ENCODE assay signal across 15 cellular contexts in genomic region chr17:50850640-50851039, GRCh38. TPM values are rescaled to one million over a fixed set of nuclear protein-coding genes. Genes with fewer than 3 reads are reported as not detected.
"Had no signal": no experiment of that assay in that cellular context is flagged by ENCODE, and none has a peak within 500 bp of the region (broad histone marks: within the 10 kb centered on the region; RNA-seq: fewer than 3 reads in every experiment).

No MANE protein-coding gene starts in this region.

- H3K27ac Mint-ChIP-seq: activated B cell treated with CpG ODN at 0.5 μM for 24 hours; activated T-helper 1 cell treated with anti-CD3 and anti-CD28 coated beads, Interleukin-12 subunit alpha, Interleukin-12 subunit beta, Interleukin-2, Interleukin-4 antibody, amounts not matched to agents 30 ng/mL and 10 ng/mL and 1 ng/mL, durations not matched to agents 14 hours and 24 hours and 36 hours; nephron; progenitor cell of endocrine pancreas; T-helper 2 cell treated with Interferon-gamma antibody and Interleukin-4, amounts not matched to agents 5 μg/mL and 100 μg/mL, for 36 hours had no signal

- H3K4me3 Mint-ChIP-seq: activated B cell treated with CpG ODN at 0.5 μM for 24 hours; activated naive CD8-positive, alpha-beta T cell treated with anti-CD3 and anti-CD28 coated beads, Interleukin-2, amount 50 U/mL, for 24 hours; activated T-helper 1 cell treated with anti-CD3 and anti-CD28 coated beads, Interleukin-12 subunit alpha, Interleukin-12 subunit beta, Interleukin-2, Interleukin-4 antibody, amounts not matched to agents 30 ng/mL and 10 ng/mL and 1 ng/mL, durations not matched to agents 14 hours and 24 hours and 36 hours; nephron; T-helper 2 cell treated with Interferon-gamma antibody and Interleukin-4, amounts not matched to agents 5 μg/mL and 100 μg/mL, for 36 hours had no signal

- H3K9me3 Mint-ChIP-seq: activated naive CD8-positive, alpha-beta T cell treated with anti-CD3 and anti-CD28 coated beads, Interleukin-2, amount 50 U/mL, for 24 hours; activated T-helper 1 cell treated with anti-CD3 and anti-CD28 coated beads, Interleukin-12 subunit alpha, Interleukin-12 subunit beta, Interleukin-2, Interleukin-4 antibody, amounts not matched to agents 30 ng/mL and 10 ng/mL and 1 ng/mL, durations not matched to agents 14 hours and 24 hours and 36 hours; nephron; T-helper 2 cell treated with Interferon-gamma antibody and Interleukin-4, amounts not matched to agents 5 μg/mL and 100 μg/mL, for 36 hours had no signal

- H3K27me3 Mint-ChIP-seq: activated B cell treated with CpG ODN at 0.5 μM for 24 hours; activated naive CD8-positive, alpha-beta T cell treated with anti-CD3 and anti-CD28 coated beads, Interleukin-2, amount 50 U/mL, for 24 hours; progenitor cell of endocrine pancreas had no signal

- DNase-seq: activated B cell treated with CpG ODN at 0.5 μM for 24 hours; activated CD4-positive, alpha-beta T cell treated with anti-CD3 and anti-CD28 coated beads for 48 hours; activated naive CD4-positive, alpha-beta T cell; activated naive CD8-positive, alpha-beta T cell treated with anti-CD3 and anti-CD28 coated beads, Interleukin-2, amount 50 U/mL, for 24 hours; aorta; cerebellar nuclear complex; effector CD8-positive, alpha-beta T cell; hippocampal formation; kidney; nucleus accumbens; stimulated activated CD4-positive, alpha-beta T cell treated with anti-CD3 and anti-CD28 coated beads, Interleukin-1b, Interleukin-23, amount 100 ng/mL, for 48 hours had no signal

RNA-seq across cellular contexts. Expression of gene WFIKKN2, which starts 15.3 kb away (rescaled TPM):
- total RNA-seq: activated B cell treated with CpG ODN at 0.5 μM for 24 hours; activated T-helper 1 cell treated with anti-CD3 and anti-CD28 coated beads, Interleukin-12 subunit alpha, Interleukin-12 subunit beta, Interleukin-2, Interleukin-4 antibody, amounts not matched to agents 30 ng/mL and 10 ng/mL and 1 ng/mL, durations not matched to agents 14 hours and 24 hours and 36 hours; progenitor cell of endocrine pancreas had no signal
- polyA plus RNA-seq: aorta had no signal
